Comparison of ENCODE assay signal across 18 cellular contexts in the genomic region with DNA sequence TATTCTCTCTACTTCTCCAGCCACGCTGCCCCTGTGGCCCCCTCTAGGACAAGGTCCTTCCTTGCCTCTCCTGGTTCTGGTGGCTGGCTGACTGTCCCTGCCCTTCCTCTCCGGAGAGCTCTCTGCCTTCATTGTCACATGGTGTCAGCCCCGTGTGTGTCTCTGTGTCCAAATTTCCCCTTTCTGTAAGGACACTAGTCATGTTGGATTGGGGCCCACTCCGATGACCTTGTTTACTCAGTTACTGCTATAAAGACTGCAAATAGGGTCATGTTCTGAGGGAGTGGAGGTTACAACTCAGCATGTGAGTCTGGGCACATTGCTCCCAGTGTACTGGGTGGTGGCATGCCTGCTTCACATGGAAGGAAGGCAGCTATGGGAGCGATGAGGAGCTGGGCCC.
DNase-seq lines count a peak whose midpoint lies in the region; ATAC-seq and TF ChIP-seq lines count a peak whose summit lies in the region.
"Had no signal": no experiment of that assay in that cellular context is flagged by ENCODE, and none has a peak within 500 bp of the region (broad histone marks: within the 10 kb centered on the region; RNA-seq: fewer than 3 reads in every experiment).

No MANE protein-coding gene starts in this region.

- DNase-seq in G401 (ENCODE audit: low spot score): peak; percentile 12
- DNase-seq in adrenal gland: peak in 6 of 7 donors; percentile 29 to 62 (median 56)
- peak; percentile 74 for DNase-seq in left lobe of liver (ENCODE audit: low spot score)
- peak; percentile 17 for DNase-seq in pons (ENCODE audit: low spot score)
- no peak for DNase-seq in A172 (ENCODE audit: low spot score)
- no peak for DNase-seq in KBM-7
- DNase-seq: DMS53, H7, MG63, NCI-H1048, NCI-H1417 treated with DMSO at 0.1 percent for 48 hours, NCI-H187, NCI-H2171, NCI-H345, NCI-H524, Peyer's patch had no signal

- no peak for TF ChIP-seq CTCF in adrenal gland (IDR thresholded peaks at IDR 0.05)

- in situ Hi-C loops in G401 (cut with HindIII; ENCODE audit: low sequenced_read_pairs): no loop called here
- in situ Hi-C loops in KBM-7 (cut with MboI; ENCODE audit: low pct_unique_long_range_greater_than_20kb, low sequenced_read_pairs): no loop called here

- no peak overlapping the region for H3K27ac ChIP-seq in adrenal gland
- H3K27ac ChIP-seq: C4-2B, Peyer's patch had no signal

- H3K4me3 ChIP-seq in adrenal gland: no peak overlapping the region
- H3K4me3 ChIP-seq: MG63, Peyer's patch had no signal

- ATAC-seq in left lobe of liver (peak; percentile 69), HG02623 (IDR thresholded peaks at IDR 0.05; ENCODE audit: unreplicated experiment) (no peak)

- no peaks in the 10 kb centered on the region for H3K4me1 ChIP-seq in adrenal gland (replicated peaks in 1 of 2)
- H3K4me1 ChIP-seq: Peyer's patch had no signal

- WGBS in adrenal gland, 4 donors: 46 to 62% (median 55%) methylated on average over 4 to 5 of the region's 5 CpGs

- intact Hi-C loops in adrenal gland (cut with DNase I): no loop called here

- H3K27me3 ChIP-seq in adrenal gland: no peaks in the 10 kb centered on the region
- H3K27me3 ChIP-seq: MG63, Peyer's patch had no signal

- no peak for TF ChIP-seq POLR2A in adrenal gland (IDR thresholded peaks at IDR 0.05)

- H3K9me3 ChIP-seq in adrenal gland (replicated peaks in 1 of 3): no peaks in the 10 kb centered on the region
- H3K9me3 ChIP-seq: MG63, Peyer's patch had no signal

- no peaks in the 10 kb centered on the region for H3K36me3 ChIP-seq in adrenal gland (replicated peaks in 1 of 2)
- H3K36me3 ChIP-seq: MG63, Peyer's patch had no signal

Comparison
In these comparisons a context has a peak if more than half of its experiments do, and no peak if none do; other contexts are left out.
1. DNase-seq: peak in G401 (single experiment), adrenal gland (6 of 7), left lobe of liver (single experiment) and pons (single experiment); none in A172 (single experiment) and KBM-7 (single experiment).